Comparison of ENCODE assay signal across 9 cellular contexts in the genomic region with DNA sequence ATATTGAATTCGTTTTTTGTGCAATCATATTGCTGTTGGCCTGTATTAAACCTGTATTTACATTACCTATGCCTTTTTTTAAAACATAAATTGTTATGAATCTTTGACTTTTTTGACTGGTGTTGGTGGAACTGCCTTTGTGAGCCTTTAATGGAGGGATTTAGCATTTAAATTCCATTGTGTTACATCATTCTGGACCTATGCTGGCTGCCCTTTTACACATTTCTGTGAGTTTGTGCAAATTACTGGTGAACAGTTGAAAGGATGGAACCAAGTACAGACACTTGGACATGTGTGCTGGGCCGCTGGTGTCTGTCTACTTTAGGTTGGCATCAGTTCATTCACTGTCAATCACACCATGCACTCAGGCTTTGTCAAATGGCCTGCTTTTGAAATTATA. TPM values are rescaled to one million over a fixed set of nuclear protein-coding genes. Genes with fewer than 3 reads are reported as not detected.
A peak's percentile ranks its signal among the peaks of the same experiment; 100 is the strongest.
DNase-seq lines count a peak whose midpoint lies in the region; ATAC-seq, FAIRE-seq and TF ChIP-seq lines count a peak whose summit lies in the region.
"Had no signal": no experiment of that assay in that cellular context is flagged by ENCODE, and none has a peak within 500 bp of the region (broad histone marks: within the 10 kb centered on the region; RNA-seq: fewer than 3 reads in every experiment).

No MANE protein-coding gene starts in this region.

- H3K27me3 ChIP-seq in H7 (ENCODE audit: control insufficient read depth, insufficient read depth, low read length) (peaks cover 10% of the 10 kb centered on the region), hepatocyte (no peaks in the 10 kb centered on the region), skeletal muscle satellite cell (ENCODE audit: control insufficient read depth, insufficient read depth, low read length) (no peaks in the 10 kb centered on the region)

- no peak for FAIRE-seq in GM12892 (lab: Jason Lieb, UNC)
- FAIRE-seq: endometrium had no signal

- H3K4me3 Mint-ChIP-seq in activated T-helper 1 cell treated with anti-CD3 and anti-CD28 coated beads, Interleukin-12 subunit alpha, Interleukin-12 subunit beta, Interleukin-2, Interleukin-4 antibody, amounts not matched to agents 30 ng/mL and 10 ng/mL and 1 ng/mL, durations not matched to agents 14 hours and 24 hours and 36 hours = peak overlapping the region; percentile 86

- H3K9ac ChIP-seq in skeletal muscle satellite cell (ENCODE audit: low read depth, low read length) = peak overlapping the region; percentile 79

- H4K20me1 ChIP-seq in hepatocyte (ENCODE audit: insufficient read depth, poor library complexity, severe bottlenecking) = peaks cover 32% of the 10 kb centered on the region

- peaks cover 3% of the 10 kb centered on the region for H3K27me3 Mint-ChIP-seq in activated T-helper 1 cell treated with anti-CD3 and anti-CD28 coated beads, Interleukin-12 subunit alpha, Interleukin-12 subunit beta, Interleukin-2, Interleukin-4 antibody, amounts not matched to agents 30 ng/mL and 10 ng/mL and 1 ng/mL, durations not matched to agents 14 hours and 24 hours and 36 hours (ENCODE audit: insufficient read depth)

- H3K36me3 Mint-ChIP-seq in activated T-helper 1 cell treated with anti-CD3 and anti-CD28 coated beads, Interleukin-12 subunit alpha, Interleukin-12 subunit beta, Interleukin-2, Interleukin-4 antibody, amounts not matched to agents 30 ng/mL and 10 ng/mL and 1 ng/mL, durations not matched to agents 14 hours and 24 hours and 36 hours (ENCODE audit: low read depth) = peaks cover 37% of the 10 kb centered on the region

- H3K27ac Mint-ChIP-seq in activated T-helper 1 cell treated with anti-CD3 and anti-CD28 coated beads, Interleukin-12 subunit alpha, Interleukin-12 subunit beta, Interleukin-2, Interleukin-4 antibody, amounts not matched to agents 30 ng/mL and 10 ng/mL and 1 ng/mL, durations not matched to agents 14 hours and 24 hours and 36 hours = no peak overlapping the region

- DNase-seq in H7 (no peak), hepatocyte (ENCODE audit: low spot score) (no peak), NCI-H2227 treated with DMSO at 0.1 percent for 48 hours (lab: John Stamatoyannopoulos, UW) (no peak), GM12892 (ENCODE audit: insufficient read length) (no peak), HUDEP-2 (lab: John Stamatoyannopoulos, UW; ENCODE audit: unreplicated experiment in 76 of 76) (no peak), left colon (no peak)
- DNase-seq in activated T-helper 1 cell treated with anti-CD3 and anti-CD28 coated beads, Interleukin-12 subunit alpha, Interleukin-12 subunit beta, Interleukin-2, Interleukin-4 antibody, amounts not matched to agents 30 ng/mL and 10 ng/mL and 1 ng/mL, durations not matched to agents 14 hours and 24 hours and 36 hours (ENCODE audit: low spot score) = no peak

- H3K36me3 ChIP-seq in H7 (replicated peaks; ENCODE audit: control insufficient read depth, insufficient read depth, low read length) (no peaks in the 10 kb centered on the region; the same call in 1 of the 2 replicates), hepatocyte (replicated peaks; ENCODE audit: insufficient read depth, low read depth) (no peaks in the 10 kb centered on the region), skeletal muscle satellite cell (ENCODE audit: insufficient read depth, low read length) (no peaks in the 10 kb centered on the region)

- no peaks in the 10 kb centered on the region for H3K9me3 ChIP-seq in hepatocyte (ENCODE audit: low read depth)
- no peaks in the 10 kb centered on the region for H3K9me3 ChIP-seq in skeletal muscle satellite cell (replicated peaks; ENCODE audit: low read length)

- no peaks in the 10 kb centered on the region for H3K9me2 ChIP-seq in hepatocyte (replicated peaks; ENCODE audit: insufficient read depth)

- peaks cover 81% of the 10 kb centered on the region for H3K79me2 ChIP-seq in hepatocyte

- H3K4me3 ChIP-seq in H7 (ENCODE audit: insufficient read depth, low read depth, low read length) (peak overlapping the region; percentile 43), hepatocyte (peak overlapping the region; percentile 41), skeletal muscle satellite cell (ENCODE audit: low read length) (peak overlapping the region; percentile 76)

- peak overlapping the region; percentile 78 for H3K4me2 ChIP-seq in hepatocyte
- H3K4me2 ChIP-seq in skeletal muscle satellite cell (ENCODE audit: low read length) = peak overlapping the region; percentile 90

- TF ChIP-seq POLR2A in GM12892 (IDR thresholded peaks at IDR 0.05; ENCODE audit: low read depth, low read length) = no peak

- H3K4me1 ChIP-seq in hepatocyte (ENCODE audit: insufficient read depth) = peaks cover 23% of the 10 kb centered on the region
- peaks cover 52% of the 10 kb centered on the region for H3K4me1 ChIP-seq in skeletal muscle satellite cell (ENCODE audit: control insufficient read depth, insufficient read depth, low read length)

- peaks cover 64% of the 10 kb centered on the region for H3K4me1 Mint-ChIP-seq in activated T-helper 1 cell treated with anti-CD3 and anti-CD28 coated beads, Interleukin-12 subunit alpha, Interleukin-12 subunit beta, Interleukin-2, Interleukin-4 antibody, amounts not matched to agents 30 ng/mL and 10 ng/mL and 1 ng/mL, durations not matched to agents 14 hours and 24 hours and 36 hours (ENCODE audit: low read depth)

- TF ChIP-seq CTCF in hepatocyte (IDR thresholded peaks at IDR 0.05; ENCODE audit: poor library complexity) = no peak

- no peak overlapping the region for H2AFZ ChIP-seq in hepatocyte

- no peaks in the 10 kb centered on the region for H3K9me3 Mint-ChIP-seq in activated T-helper 1 cell treated with anti-CD3 and anti-CD28 coated beads, Interleukin-12 subunit alpha, Interleukin-12 subunit beta, Interleukin-2, Interleukin-4 antibody, amounts not matched to agents 30 ng/mL and 10 ng/mL and 1 ng/mL, durations not matched to agents 14 hours and 24 hours and 36 hours

- intact Hi-C loops in activated T-helper 1 cell treated with anti-CD3 and anti-CD28 coated beads, Interleukin-12 subunit alpha, Interleukin-12 subunit beta, Interleukin-2, Interleukin-4 antibody, amounts not matched to agents 30 ng/mL and 10 ng/mL and 1 ng/mL, durations not matched to agents 14 hours and 24 hours and 36 hours (cut with micrococcal nuclease) = loop anchor here (10.0 kb wide), 1 partner anchor 544 kb away; no protein-coding TSS in a partner anchor
- intact Hi-C loops in left colon (cut with DNase I, micrococcal nuclease) = loop anchor here in 1 of 2 donors (2.0 kb wide), 1 partner anchor 324 kb away; no protein-coding TSS in a partner anchor

- 79% methylated on average over 2 of the region's 2 CpGs for WGBS in hepatocyte (ENCODE audit: low lambda C conversion rate, missing lambda C conversion rate)

- H3K27ac ChIP-seq in hepatocyte = peak overlapping the region; percentile 97

- no peak for ATAC-seq in left colon

RNA-seq across cellular contexts. Expression of a gene that starts 3.4 kb away (rescaled TPM):
- total RNA-seq in H7 (2014; rRNA removed; shearing (Covaris generic)) = 21.6 and 26.2 TPM in 2 replicates
- total RNA-seq in activated T-helper 1 cell treated with anti-CD3 and anti-CD28 coated beads, Interleukin-12 subunit alpha, Interleukin-12 subunit beta, Interleukin-2, Interleukin-4 antibody, amounts not matched to agents 30 ng/mL and 10 ng/mL and 1 ng/mL, durations not matched to agents 14 hours and 24 hours and 36 hours = 25.4 and 27.9 TPM in 2 replicates
- total RNA-seq in hepatocyte = 28.6 and 33.0 TPM in 2 replicates
- polyA plus RNA-seq in hepatocyte = 5.6 and 6.5 TPM in 2 replicates
- 18.3 and 25.1 TPM in 2 replicates for total RNA-seq in skeletal muscle satellite cell (2012; rRNA removed)
- polyA plus RNA-seq in GM12892 (2012; ENCODE audit: missing spikeins) = 0.59 TPM
- total RNA-seq in left colon = 10 to 100 TPM; 10.6 to 16.8 TPM
